Comparison of ENCODE assay signal across 8 cellular contexts in genomic region chr3:132721479-132722164, GRCh38. TPM values are rescaled to one million over a fixed set of nuclear protein-coding genes. Genes with fewer than 3 reads are reported as not detected.
DNase-seq lines count a peak whose midpoint lies in the region; ATAC-seq, FAIRE-seq and TF ChIP-seq lines count a peak whose summit lies in the region.

No MANE protein-coding gene starts in this region.

- no peak for TF ChIP-seq RAD21 in HepG2 (CRISPR knock-in tag; IDR thresholded peaks at IDR 0.05)

- WGBS in HUES64, result 7% methylated on average over 47 of the region's 47 CpGs
- 3% methylated on average over 20 of the region's 47 CpGs for WGBS in HepG2 (ENCODE audit: low lambda C conversion rate)

- 0 out of 2 replicates have a peak, but pooled peaks have one; percentile 10 for TF ChIP-seq CTCF in BE2C (IDR thresholded peaks at IDR 0.05; ENCODE audit: low read depth, low read length)
- no peak for TF ChIP-seq CTCF in SU-DHL-6 (IDR thresholded peaks at IDR 0.05; ENCODE audit: insufficient read depth, low read length, poor library complexity, severe bottlenecking)
- TF ChIP-seq CTCF in coronary artery (IDR thresholded peaks at IDR 0.05), result peak; percentile 20
- no peak for TF ChIP-seq CTCF in HepG2 (CRISPR knock-in tag; IDR thresholded peaks at IDR 0.05)

- BruUV-seq in HepG2 (replicated peaks; lab: Mats Ljungman, UMichigan), result TSS peak; percentile 57

- no peak for FAIRE-seq in HepG2 (lab: Jason Lieb, UNC)

- no peak for TF ChIP-seq EP300 in HepG2 (IDR thresholded peaks at IDR 0.05; ENCODE audit: low read depth in 2 of 2, low read length in 2 of 2)
- no peak for TF ChIP-seq EP300 in HepG2 (CRISPR knock-in tag; IDR thresholded peaks at IDR 0.05; ENCODE audit: borderline replicate concordance)

- H4K20me1 ChIP-seq in SU-DHL-6 (ENCODE audit: low read depth, low read length) (no peaks in the 10 kb centered on the region), HepG2 (ENCODE audit: insufficient read depth, low read length) (no peaks in the 10 kb centered on the region)

- H3F3A ChIP-seq in SU-DHL-6 (ENCODE audit: insufficient read depth), result peaks cover 12% of the 10 kb centered on the region; the same call in 1 of the 2 replicates

- H2AFZ ChIP-seq in SU-DHL-6 (ENCODE audit: low read depth, low read length, severe bottlenecking) (peak overlapping the region; percentile 96), HepG2 (ENCODE audit: low read length) (no peak overlapping the region)

- POLR2A ChIA-PET in HepG2 (lab: Yijun Ruan, JAX), result interaction anchor here (0.7 to 1.5 kb wide), 3 partner anchors 11 to 1024 kb away, joined by 3 to 5 read pairs (median 3); partner anchors contain the start of gene UBA5

- intact Hi-C loops in HepG2 (cut with micrococcal nuclease; ENCODE audit: unreplicated experiment), result loop anchor here (2.0 to 10.0 kb wide), 2 partner anchors 63 to 853 kb away; partner anchors contain the start of genes ACAD11 and CDV3

- TF ChIP-seq POLR2A in HepG2 (IDR thresholded peaks at IDR 0.05; ENCODE audit: insufficient read depth in 1 of 2, low read depth in 2 of 2, low read length in 2 of 2), result 0 out of 4 replicates have a peak, but pooled peaks of 1 of the 2 experiments have one; percentile 51

- no peaks in the 10 kb centered on the region for H3K9me3 ChIP-seq in BE2C
- H3K9me3 ChIP-seq in HUES64 (ENCODE audit: insufficient read depth, low read depth, low read length), result no peaks in the 10 kb centered on the region
- no peaks in the 10 kb centered on the region for H3K9me3 ChIP-seq in SU-DHL-6 (ENCODE audit: insufficient read depth, low read length)
- H3K9me3 ChIP-seq in HepG2 (ENCODE audit: low read length), result no peaks in the 10 kb centered on the region

- ATAC-seq in GM18861 (IDR thresholded peaks at IDR 0.05; ENCODE audit: unreplicated experiment), result peak; percentile 15
- peak; percentile 75 for ATAC-seq in HepG2

- H3K27me3 ChIP-seq in BE2C, result no peaks in the 10 kb centered on the region
- no peaks in the 10 kb centered on the region for H3K27me3 ChIP-seq in HUES64 (ENCODE audit: insufficient read depth, low read length)
- no peaks in the 10 kb centered on the region for H3K27me3 ChIP-seq in SU-DHL-6 (ENCODE audit: low read length)
- no peaks in the 10 kb centered on the region for H3K27me3 ChIP-seq in HepG2 (ENCODE audit: control insufficient read depth in 1 of 2, insufficient read depth in 2 of 2, low read length in 2 of 2)

- H3K79me2 ChIP-seq in SU-DHL-6 (ENCODE audit: insufficient read depth, low read length), result no peaks in the 10 kb centered on the region
- H3K79me2 ChIP-seq in HepG2 (ENCODE audit: insufficient read depth, low read length), result peaks cover 19% of the 10 kb centered on the region

- H3K4me2 ChIP-seq in SU-DHL-6 (ENCODE audit: low read depth, low read length, poor library complexity, severe bottlenecking) (peak overlapping the region; percentile 58), HepG2 (ENCODE audit: low read depth, low read length) (peak overlapping the region; percentile 69)

- H3K36me3 ChIP-seq in BE2C, result no peaks in the 10 kb centered on the region
- H3K36me3 ChIP-seq in HUES64 (ENCODE audit: insufficient read depth, low read length), result peaks cover 26% of the 10 kb centered on the region
- H3K36me3 ChIP-seq in SU-DHL-6 (ENCODE audit: low read length), result no peaks in the 10 kb centered on the region
- peaks cover 3 to 8% of the 10 kb centered on the region in 2 experiments; a peak in 4 of 5 replicates for H3K36me3 ChIP-seq in HepG2 (replicated peaks in 1 of 2; ENCODE audit: control insufficient read depth in 1 of 2, insufficient read depth in 2 of 2, low read length in 2 of 2)

- in situ Hi-C loops in HepG2 (cut with HindIII; ENCODE audit: extremely low pct_ligation_motif_present, low pct_unique_long_range_greater_than_20kb), result no loop called here

- H3K4me3 ChIP-seq in BE2C (ENCODE audit: low read depth, low read length), result peak overlapping the region; percentile 54
- peak overlapping the region; percentile 92 for H3K4me3 ChIP-seq in HUES64 (ENCODE audit: low read length)
- peak overlapping the region; percentile 59 for H3K4me3 ChIP-seq in SU-DHL-6 (ENCODE audit: insufficient read depth, low read length, poor library complexity, severe bottlenecking)
- H3K4me3 ChIP-seq in coronary artery, result peak overlapping the region; percentile 99
- peak overlapping the region; percentile 75 to 90 (median 82) for H3K4me3 ChIP-seq in HepG2 (replicated peaks in 1 of 3; ENCODE audit: insufficient read depth in 1 of 3, low read depth in 2 of 3, low read length in 3 of 3)

- no peaks in the 10 kb centered on the region for H3K9me2 ChIP-seq in SU-DHL-6 (replicated peaks; ENCODE audit: insufficient read depth, low read length)

- peak overlapping the region; percentile 80 for H3K9ac ChIP-seq in HUES64 (ENCODE audit: low read depth, low read length)
- H3K9ac ChIP-seq in SU-DHL-6 (ENCODE audit: low read length), result peak overlapping the region; percentile 72
- H3K9ac ChIP-seq in HepG2 (ENCODE audit: insufficient read depth, low read depth, low read length), result peak overlapping the region; percentile 82

- CTCF ChIA-PET in HepG2 (lab: Yijun Ruan, JAX; ENCODE audit: low intra/inter-chr PET ratio, low total read pairs), result no interaction called here

- H3K4me1 ChIP-seq in BE2C (peaks cover 5% of the 10 kb centered on the region), HUES64 (ENCODE audit: insufficient read depth, low read length) (peaks cover 5% of the 10 kb centered on the region; the same call in 1 of the 2 replicates), HepG2 (ENCODE audit: insufficient read depth, low read length) (peaks cover 35% of the 10 kb centered on the region)

- peak; percentile 74 for DNase-seq in BE2C
- DNase-seq in coronary artery (ENCODE audit: low spot score), result peak; percentile 88
- DNase-seq in HepG2 (ENCODE audit: low spot score), result peak; percentile 59
- peak; percentile 4 for DNase-seq in stimulated activated CD8-positive, alpha-beta memory T cell treated with anti-CD3 and anti-CD28 coated beads, Interleukin-7, amount 100 ng/mL, for 24 hours (ENCODE audit: low read depth)
- DNase-seq in globus pallidus (ENCODE audit: low spot score), result no peak

- H3K27ac ChIP-seq in HUES64 (ENCODE audit: low read depth, low read length), result peak overlapping the region; percentile 85; the same call in 1 of the 2 replicates
- H3K27ac ChIP-seq in SU-DHL-6 (ENCODE audit: low read depth, low read length), result no peak overlapping the region
- H3K27ac ChIP-seq in coronary artery, result peak overlapping the region; percentile 93 to 100
- peak overlapping the region; percentile 79 for H3K27ac ChIP-seq in HepG2 (ENCODE audit: extremely low read length, insufficient read depth, low read length)

TF ChIP-seq in HepG2, 621 proteins besides CTCF, POLR2A, EP300 and RAD21 (continues in another document):
- TF ChIP-seq ZNF263 (CRISPR knock-in tag; IDR thresholded peaks at IDR 0.05) (0 out of 2 replicates have a peak, but pooled peaks have one; percentile 3), MZF1 (CRISPR knock-in tag; IDR thresholded peaks at IDR 0.05; ENCODE audit: borderline replicate concordance) (no peak), ZNF224 (CRISPR knock-in tag; IDR thresholded peaks at IDR 0.05) (no peak), SOX13 (IDR thresholded peaks at IDR 0.05) (no peak), SOX13 (CRISPR knock-in tag; conservative IDR thresholded peaks at IDR 0.05 in 1 of 2, IDR thresholded peaks at IDR 0.05 in 1 of 2) (no peak; a peak in 1 of 4 replicates), XBP1 (CRISPR knock-in tag; IDR thresholded peaks at IDR 0.05) (no peak), GZF1 (CRISPR knock-in tag; IDR thresholded peaks at IDR 0.05) (no peak), MIXL1 (CRISPR knock-in tag; IDR thresholded peaks at IDR 0.05) (no peak), ZKSCAN8 (CRISPR knock-in tag; IDR thresholded peaks at IDR 0.05; ENCODE audit: borderline replicate concordance) (no peak), KMT2A (CRISPR knock-in tag; IDR thresholded peaks at IDR 0.05) (peak; percentile 84), RARA (CRISPR knock-in tag; IDR thresholded peaks at IDR 0.05) (no peak), MBNL3 (CRISPR knock-in tag; conservative IDR thresholded peaks at IDR 0.05) (no peak), SETDB1 (CRISPR knock-in tag; IDR thresholded peaks at IDR 0.05; ENCODE audit: borderline replicate concordance) (no peak)

RNA-seq across cellular contexts. Expression of gene NPHP3, which starts 0.6 kb away (rescaled TPM):
- 3.9 TPM for polyA plus RNA-seq in BE2C (2012; ENCODE audit: insufficient read depth, insufficient read length, low read depth)
- 11.5 TPM for polyA plus RNA-seq in HUES64 (2013, experiment 1 of 2)
- 12.6 TPM for polyA plus RNA-seq in HUES64 (2013, experiment 2 of 2)
- 8.4 and 11.0 TPM in 2 replicates for total RNA-seq in HepG2 (2016; rRNA removed; fragmentation: Illumina TruSeq; extraction: Trizol)
- 11.8 and 13.1 TPM in 2 replicates for total RNA-seq in HepG2 (2016; cell fraction: cytosol; rRNA removed; fragmentation: Illumina TruSeq; extraction: Trizol; ENCODE audit: low read depth)
- total RNA-seq in HepG2 (2016; cell fraction: insoluble cytoplasmic fraction; rRNA removed; fragmentation: Illumina TruSeq; extraction: Trizol), result 8.0 and 10.9 TPM in 2 replicates
- total RNA-seq in HepG2 (2016; cell fraction: membrane; rRNA removed; fragmentation: Illumina TruSeq; extraction: Trizol), result 6.8 and 8.0 TPM in 2 replicates
- total RNA-seq in HepG2 (2016; cell fraction: nucleus; rRNA removed; fragmentation: Illumina TruSeq; extraction: Trizol), result 19.6 and 20.0 TPM in 2 replicates
- polyA plus RNA-seq in HepG2 (2011; rRNA removed), result 15.7 and 20.2 TPM in 2 replicates
- 4.2 and 5.2 TPM in 2 replicates for polyA plus RNA-seq in HepG2 (2011; cell fraction: cytosol; rRNA removed)
- polyA plus RNA-seq in HepG2 (2011; cell fraction: nucleus; rRNA removed), result 35.7 and 42.8 TPM in 2 replicates
- 7.4 and 8.7 TPM in 2 replicates for polyA plus RNA-seq in HepG2 (2012)
- polyA plus RNA-seq in HepG2 (2016; cell fraction: cytosol; fragmentation: Illumina TruSeq; extraction: Trizol; ENCODE audit: low read depth), result 0.60 and 1.1 TPM in 2 replicates
- 6.6 and 8.0 TPM in 2 replicates for polyA plus RNA-seq in HepG2 (2016; cell fraction: insoluble cytoplasmic fraction; fragmentation: Illumina TruSeq; extraction: Trizol; ENCODE audit: low read depth)
- polyA plus RNA-seq in HepG2 (2016; cell fraction: membrane; fragmentation: Illumina TruSeq; extraction: Trizol; ENCODE audit: low read depth), result 2.1 and 2.2 TPM in 2 replicates
- polyA plus RNA-seq in HepG2 (2016; cell fraction: nucleus; fragmentation: Illumina TruSeq; extraction: Trizol; ENCODE audit: insufficient read depth, low read depth), result 34.2 and 40.2 TPM in 2 replicates
- 8.6 and 9.1 TPM in 2 replicates for polyA minus RNA-seq in HepG2 (2011; rRNA and poly(A)+ RNA removed; ENCODE audit: low replicate concordance)
- 4.1 and 4.7 TPM in 2 replicates for polyA minus RNA-seq in HepG2 (2011; cell fraction: cytosol; rRNA and poly(A)+ RNA removed)
- polyA minus RNA-seq in HepG2 (2011; cell fraction: nucleus; rRNA and poly(A)+ RNA removed), result 54.2 and 67.7 TPM in 2 replicates

Comparison
In these comparisons a context has a peak if more than half of its experiments do, and no peak if none do; other contexts are left out.
1. CTCF ChIP-seq: peak in BE2C (single experiment) and coronary artery (single experiment); none in SU-DHL-6 (single experiment) and HepG2 (single experiment).
2. Peak in every context shown above with its lines, with median percentiles within 50 percentile points of each other: H3K4me3 ChIP-seq and H3K9ac ChIP-seq.